ENCODE assay signal across 14 cellular contexts in the genomic region with DNA sequence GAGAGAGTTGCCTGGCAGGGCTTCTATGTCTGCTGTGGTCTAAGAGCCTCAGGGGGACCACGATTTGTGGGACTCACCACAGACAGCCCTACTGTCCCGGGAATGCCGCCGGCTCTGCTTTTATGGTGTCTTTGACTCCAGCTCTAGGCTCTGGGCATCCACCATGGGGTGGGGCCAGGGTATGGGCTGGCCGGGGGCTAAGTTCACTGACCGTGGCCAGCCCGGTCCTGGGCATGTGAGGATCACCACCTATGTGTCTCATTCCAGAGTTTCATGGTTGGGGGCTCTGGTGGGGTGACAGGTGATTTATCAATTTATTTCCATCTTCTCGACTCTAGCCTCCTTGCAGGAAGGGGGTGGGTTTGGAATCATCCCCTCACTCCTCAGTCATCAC.
DNase-seq lines count a peak whose midpoint lies in the region; ATAC-seq and TF ChIP-seq lines count a peak whose summit lies in the region.
"Had no signal": no experiment of that assay in that cellular context is flagged by ENCODE, and none has a peak within 500 bp of the region (broad histone marks: within the 10 kb centered on the region; RNA-seq: fewer than 3 reads in every experiment).

No MANE protein-coding gene starts in this region.

- H2AFZ ChIP-seq in Loucy (ENCODE audit: low read length) = no peak overlapping the region
- no peak overlapping the region for H2AFZ ChIP-seq in neuronal stem cell (ENCODE audit: low read length)

- H2AK5ac ChIP-seq in neuronal stem cell (ENCODE audit: low read depth, low read length) = peak overlapping the region; percentile 38

- no peak overlapping the region for H2BK15ac ChIP-seq in neuronal stem cell (ENCODE audit: low read length)

- H3K79me2 ChIP-seq in Loucy (ENCODE audit: insufficient read depth, low read length) = no peaks in the 10 kb centered on the region

- H2BK5ac ChIP-seq in neuronal stem cell (ENCODE audit: low read length) = no peak overlapping the region

- H3K4me2 ChIP-seq in Loucy (ENCODE audit: low read depth, low read length, poor library complexity, severe bottlenecking) = peak overlapping the region; percentile 64
- H3K4me2 ChIP-seq in neuronal stem cell (ENCODE audit: insufficient read depth, low read length, poor library complexity, severe bottlenecking) = no peak overlapping the region

- ATAC-seq in activated CD8-positive, alpha-beta memory T cell treated with anti-CD3 and anti-CD28 coated beads, Interleukin-2, amount 10 ng/mL, durations not matched to agents 7 days and 5 days = no peak
- no peak for ATAC-seq in activated T-helper 17 cell treated with anti-CD3 and anti-CD28 coated beads, Interleukin-2, amount 50 U/mL, for 72 hours (replicated peaks)
- ATAC-seq: left colon had no signal

- H3K27me3 Mint-ChIP-seq in activated CD8-positive, alpha-beta memory T cell treated with anti-CD3 and anti-CD28 coated beads, Interleukin-2, amount 10 ng/mL, durations not matched to agents 7 days and 5 days = no peaks in the 10 kb centered on the region
- no peaks in the 10 kb centered on the region for H3K27me3 Mint-ChIP-seq in activated T-helper 17 cell treated with anti-CD3 and anti-CD28 coated beads, Interleukin-2, amount 50 U/mL, for 72 hours
- H3K27me3 Mint-ChIP-seq: stimulated activated naive CD8-positive, alpha-beta T cell treated with anti-CD3 and anti-CD28 coated beads, Interleukin-15, Interleukin-2, amounts not matched to agents 100 ng/mL and 50 ng/mL, for 24 hours had no signal

- H3K4me1 ChIP-seq in Loucy (ENCODE audit: insufficient read depth, low read length, poor library complexity, severe bottlenecking) = peaks cover 38% of the 10 kb centered on the region
- H3K4me1 ChIP-seq in neuronal stem cell (ENCODE audit: control insufficient read depth in 2 of 2, insufficient read depth in 1 of 2, low read depth in 1 of 2, low read length in 2 of 2) = peaks cover 12 to 13% of the 10 kb centered on the region in 2 donors
- H3K4me1 ChIP-seq in A673 (ENCODE audit: insufficient read depth, low read length, poor library complexity, severe bottlenecking) = no peaks in the 10 kb centered on the region

- H3F3A ChIP-seq in Loucy (ENCODE audit: low read depth) = peaks cover 9% of the 10 kb centered on the region; the same call in 1 of the 2 replicates

- no TSS peak for BruUV-seq in A673 (replicated peaks; lab: Mats Ljungman, UMichigan)

- no peak overlapping the region for H3K27ac ChIP-seq in neuronal stem cell (replicated peaks; ENCODE audit: low read length)
- H3K27ac ChIP-seq in A673 (ENCODE audit: low read depth, low read length, poor library complexity, severe bottlenecking) = no peak overlapping the region

- intact Hi-C loops in A673 (cut with micrococcal nuclease; ENCODE audit: unreplicated experiment) = no loop called here

- no peak overlapping the region for H3K23ac ChIP-seq in neuronal stem cell (ENCODE audit: low read depth, low read length, poor library complexity)

- H4K20me1 ChIP-seq in Loucy (ENCODE audit: insufficient read depth, low read length, poor library complexity, severe bottlenecking) = no peaks in the 10 kb centered on the region

- no peaks in the 10 kb centered on the region for H3K36me3 Mint-ChIP-seq in activated CD8-positive, alpha-beta memory T cell treated with anti-CD3 and anti-CD28 coated beads, Interleukin-2, amount 10 ng/mL, durations not matched to agents 7 days and 5 days
- no peaks in the 10 kb centered on the region for H3K36me3 Mint-ChIP-seq in activated T-helper 17 cell treated with anti-CD3 and anti-CD28 coated beads, Interleukin-2, amount 50 U/mL, for 72 hours (ENCODE audit: low read depth)

- no peaks in the 10 kb centered on the region for H3K9me2 ChIP-seq in Loucy (replicated peaks; ENCODE audit: low read depth, low read length)

- H3K36me3 ChIP-seq in Loucy (ENCODE audit: insufficient read depth, low read length) (no peaks in the 10 kb centered on the region), neuronal stem cell (replicated peaks in 1 of 2; ENCODE audit: control insufficient read depth in 2 of 2, insufficient read depth in 2 of 2, low read length in 2 of 2) (no peaks in the 10 kb centered on the region), A673 (ENCODE audit: insufficient read depth, low read length, poor library complexity, severe bottlenecking) (no peaks in the 10 kb centered on the region)

- H3K14ac ChIP-seq in neuronal stem cell (ENCODE audit: low read length) = no peak overlapping the region

- H3K9me3 ChIP-seq in Loucy (ENCODE audit: insufficient read depth, low read depth, low read length) (no peaks in the 10 kb centered on the region), neuronal stem cell (replicated peaks in 1 of 2; ENCODE audit: control insufficient read depth in 2 of 2, insufficient read depth in 1 of 2, low read depth in 1 of 2, low read length in 2 of 2) (peaks cover 0 to 1% of the 10 kb centered on the region in 2 donors), A673 (ENCODE audit: low read depth, low read length, poor library complexity, severe bottlenecking) (no peaks in the 10 kb centered on the region)

- no peak overlapping the region for H4K91ac ChIP-seq in neuronal stem cell (ENCODE audit: low read depth, low read length, poor library complexity)

- no peak overlapping the region for H3K18ac ChIP-seq in neuronal stem cell (ENCODE audit: low read length)

- no peak overlapping the region for H4K8ac ChIP-seq in neuronal stem cell (ENCODE audit: low read depth, low read length)

- no CpG with 5 or more reads among the region's 8 CpGs for WGBS in neuronal stem cell (ENCODE audit: extremely low coverage in 2 of 2, insufficient read length in 2 of 2, insufficient replicate concordance in 1 of 2), 2 donors

- no peaks in the 10 kb centered on the region for H3K79me1 ChIP-seq in neuronal stem cell (ENCODE audit: low read depth, low read length)

- peak overlapping the region; percentile 60 for H3K4me3 Mint-ChIP-seq in activated CD8-positive, alpha-beta memory T cell treated with anti-CD3 and anti-CD28 coated beads, Interleukin-2, amount 10 ng/mL, durations not matched to agents 7 days and 5 days
- H3K4me3 Mint-ChIP-seq in activated T-helper 17 cell treated with anti-CD3 and anti-CD28 coated beads, Interleukin-2, amount 50 U/mL, for 72 hours = peak overlapping the region; percentile 80

- no peak for DNase-seq in activated CD8-positive, alpha-beta memory T cell treated with anti-CD3 and anti-CD28 coated beads, Interleukin-2, amount 10 ng/mL, durations not matched to agents 7 days and 5 days
- DNase-seq in activated CD8-positive, alpha-beta memory T cell treated with anti-CD3 and anti-CD28 coated beads, Interleukin-2, amount 50 U/mL, for 4 hours = no peak
- DNase-seq in neuronal stem cell (ENCODE audit: low spot score) (no peak), RKO (ENCODE audit: low spot score) (no peak), A673 (ENCODE audit: low spot score) (no peak), NCI-H226 (no peak)
- DNase-seq: activated CD4-positive, CD25-positive, alpha-beta regulatory T cell; foreskin fibroblast; left colon; NCI-H1436 treated with DMSO at 0.1 percent for 48 hours; NCI-H2171 treated with DMSO at 0.1 percent for 48 hours had no signal

- no peak overlapping the region for H2BK120ac ChIP-seq in neuronal stem cell (ENCODE audit: low read depth, low read length)

- H2BK12ac ChIP-seq in neuronal stem cell (ENCODE audit: low read length) = peak overlapping the region; percentile 36

- CTCF ChIA-PET in activated CD8-positive, alpha-beta memory T cell treated with anti-CD3 and anti-CD28 coated beads, Interleukin-2, amount 10 ng/mL, durations not matched to agents 7 days and 5 days (lab: Charles Lee) = interaction anchor here (0.9 to 5.8 kb wide), 15 partner anchors 8 to 355 kb away, joined by 3 to 34 read pairs (median 4); partner anchors contain the start of gene GADD45G
- CTCF ChIA-PET in A673 (lab: Charles Lee) = no interaction called here

- H3K27me3 ChIP-seq in Loucy (ENCODE audit: insufficient read depth, low read length, poor library complexity, severe bottlenecking) = no peaks in the 10 kb centered on the region
- H3K27me3 ChIP-seq in neuronal stem cell (ENCODE audit: control insufficient read depth in 3 of 3, insufficient read depth in 3 of 3, low read depth in 1 of 3, low read length in 3 of 3) = peaks cover 0 to 1% (median 0%) of the 10 kb centered on the region in 3 experiments
- no peaks in the 10 kb centered on the region for H3K27me3 ChIP-seq in A673 (replicated peaks; ENCODE audit: insufficient read depth, low read depth, low read length, poor library complexity)

- H3K9ac ChIP-seq in Loucy (ENCODE audit: low read depth, low read length, poor library complexity, severe bottlenecking) = no peak overlapping the region
- no peak overlapping the region for H3K9ac ChIP-seq in neuronal stem cell (ENCODE audit: low read depth, low read length, poor library complexity)

- H3K4me1 Mint-ChIP-seq in activated CD8-positive, alpha-beta memory T cell treated with anti-CD3 and anti-CD28 coated beads, Interleukin-2, amount 10 ng/mL, durations not matched to agents 7 days and 5 days = peaks cover 78% of the 10 kb centered on the region
- H3K4me1 Mint-ChIP-seq in activated T-helper 17 cell treated with anti-CD3 and anti-CD28 coated beads, Interleukin-2, amount 50 U/mL, for 72 hours = peaks cover 45% of the 10 kb centered on the region

- TF ChIP-seq CTCF in Loucy (conservative IDR thresholded peaks at IDR 0.05; ENCODE audit: low read length) (no peak), A673 (conservative IDR thresholded peaks at IDR 0.05; ENCODE audit: low read depth, low read length) (no peak)

- POLR2A ChIA-PET in A673 (lab: Charles Lee; ENCODE audit: low non-redundant PET) = no interaction called here

- no peaks in the 10 kb centered on the region for H3K9me3 Mint-ChIP-seq in activated CD8-positive, alpha-beta memory T cell treated with anti-CD3 and anti-CD28 coated beads, Interleukin-2, amount 10 ng/mL, durations not matched to agents 7 days and 5 days (ENCODE audit: low read depth)
- H3K9me3 Mint-ChIP-seq in activated T-helper 17 cell treated with anti-CD3 and anti-CD28 coated beads, Interleukin-2, amount 50 U/mL, for 72 hours = no peaks in the 10 kb centered on the region

- H3K27ac Mint-ChIP-seq in activated CD8-positive, alpha-beta memory T cell treated with anti-CD3 and anti-CD28 coated beads, Interleukin-2, amount 10 ng/mL, durations not matched to agents 7 days and 5 days = peak overlapping the region; percentile 93
- H3K27ac Mint-ChIP-seq in activated T-helper 17 cell treated with anti-CD3 and anti-CD28 coated beads, Interleukin-2, amount 50 U/mL, for 72 hours = peak overlapping the region; percentile 93

- H3K4me3 ChIP-seq in Loucy (ENCODE audit: low read length, poor library complexity, severe bottlenecking) = peak overlapping the region; percentile 42
- H3K4me3 ChIP-seq in neuronal stem cell (ENCODE audit: low read length in 2 of 2) = no peak overlapping the region
- no peak overlapping the region for H3K4me3 ChIP-seq in A673 (ENCODE audit: low read depth, low read length, poor library complexity, severe bottlenecking)

- no peak overlapping the region for H3K4ac ChIP-seq in neuronal stem cell (ENCODE audit: low read length)
